8 cellular contexts compared by ENCODE assay signal in the genomic region with DNA sequence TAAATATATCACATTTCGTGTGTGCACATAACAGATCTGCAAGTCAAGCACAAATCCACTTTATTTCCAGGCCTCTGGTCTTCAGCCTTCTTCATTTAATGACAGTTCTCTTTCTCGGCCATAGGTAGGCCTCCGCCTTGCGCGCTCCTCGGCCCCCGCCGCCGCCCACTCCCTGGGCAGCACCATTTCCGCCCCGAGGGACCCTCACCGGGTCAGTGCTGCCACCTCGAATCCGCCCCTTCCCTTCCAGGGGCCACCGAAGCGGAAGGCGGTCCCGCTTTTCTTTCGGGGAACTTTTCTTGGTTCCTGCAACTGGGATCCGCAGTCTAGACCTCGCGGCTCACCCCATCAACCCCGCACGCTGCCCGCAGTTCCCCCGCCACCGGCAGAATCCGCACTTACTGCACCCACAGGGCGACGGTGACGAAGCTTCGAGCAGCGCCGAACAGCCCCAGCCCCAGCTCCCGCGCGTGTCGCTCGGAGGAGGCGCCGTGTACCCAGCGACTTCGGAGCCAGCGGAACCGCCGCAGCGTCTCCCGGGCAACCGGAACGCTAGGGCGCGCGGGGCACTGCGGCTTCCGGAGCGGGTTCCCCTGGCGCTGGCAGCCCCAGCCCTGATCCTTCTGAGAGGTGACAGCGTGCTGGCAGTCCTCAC. TPM values are rescaled to one million over a fixed set of nuclear protein-coding genes. Genes with fewer than 3 reads are reported as not detected.
DNase-seq lines count a peak whose midpoint lies in the region; ATAC-seq and TF ChIP-seq lines count a peak whose summit lies in the region.

Gene CDKL4 (minus strand): TSS at position 502 of the 655 bp plus-strand sequence.

- no peak within 1 kb of the TSS for H3K27ac ChIP-seq in IMR-90 (ENCODE audit: insufficient read depth, low read length)
- no peak within 1 kb of the TSS for H3K27ac ChIP-seq in prostate gland

- H3K27me3 ChIP-seq in IMR-90 (ENCODE audit: control insufficient read depth, insufficient read depth, low read length) (no peaks in the 10 kb centered on the region), prostate gland (replicated peaks; ENCODE audit: insufficient read depth) (no peaks in the 10 kb centered on the region)

- WGBS in IMR-90 (ENCODE audit: extremely low coverage in 2 of 2, insufficient read length in 1 of 2), 2 experiments, result 76% methylated on average over 22 of the region's 58 CpGs; no CpG with 5 or more reads in 1 of the 2 experiments
- 80% methylated on average over 40 of the region's 58 CpGs for WGBS in prostate gland

- ATAC-seq in IMR-90 (ENCODE audit: low read depth) (peak; percentile 50), GM19463 (IDR thresholded peaks at IDR 0.05; ENCODE audit: unreplicated experiment) (no peak)

- TF ChIP-seq RAD21 in IMR-90 (IDR thresholded peaks at IDR 0.05; ENCODE audit: low read length), result no peak

- dilution Hi-C loops in IMR-90 (cut with HindIII; ENCODE audit: low sequenced_read_pairs, unreplicated experiment), result no loop called here

- BruUV-seq in IMR-90 (replicated peaks; lab: Mats Ljungman, UMichigan), result no TSS peak

- peaks cover 0 to 1% (median 1%) of the 10 kb centered on the region in 3 donors for H3K36me3 Mint-ChIP-seq in immature natural killer cell

- H3K79me1 ChIP-seq in IMR-90 (ENCODE audit: low read depth in 1 of 2, low read length in 2 of 2), result no peaks in the 10 kb centered on the region

- H2AFZ ChIP-seq in IMR-90 (replicated peaks; ENCODE audit: low read length, poor library complexity), result peak within 1 kb of the TSS; percentile 34

- H4K91ac ChIP-seq in IMR-90 (ENCODE audit: insufficient read depth, low read depth, low read length), result no peak within 1 kb of the TSS

- H3K18ac ChIP-seq in IMR-90 (ENCODE audit: low read depth, low read length), result no peak within 1 kb of the TSS

- DNase-seq in AG20443 (ENCODE audit: low spot score), result peak; percentile 75
- DNase-seq in IMR-90, result no peak
- peak; percentile 34 for DNase-seq in activated naive CD4-positive, alpha-beta T cell treated with anti-CD3 and anti-CD28 coated beads, Interleukin-2, amount 50 U/mL, for 16 hours
- peak; percentile 12 to 51 (median 15) for DNase-seq in immature natural killer cell
- DNase-seq in NOMO-1 (lab: John Stamatoyannopoulos, UW; ENCODE audit: unreplicated experiment in 2 of 2), result no peak
- no peak for DNase-seq in prostate gland (ENCODE audit: low spot score)
- DNase-seq in KG1 (lab: John Stamatoyannopoulos, UW), result no peak

- H3K4me1 Mint-ChIP-seq in immature natural killer cell, result peaks cover 12% of the 10 kb centered on the region in 2 donors

- in situ Hi-C loops in IMR-90 (cut with MboI; ENCODE audit: low sequenced_read_pairs), result no loop called here

- H3K9me3 ChIP-seq in IMR-90 (ENCODE audit: control insufficient read depth, insufficient read depth, low read length) (no peaks in the 10 kb centered on the region), prostate gland (no peaks in the 10 kb centered on the region)

- intact Hi-C loops in IMR-90 (cut with micrococcal nuclease), result no loop called here
- intact Hi-C loops in prostate gland (cut with DNase I), result no loop called here

- no peak within 1 kb of the TSS for H2BK120ac ChIP-seq in IMR-90 (ENCODE audit: low read depth, low read length)

- peaks cover 2% of the 10 kb centered on the region for H3K36me3 ChIP-seq in IMR-90 (ENCODE audit: control insufficient read depth, insufficient read depth, low read length)
- no peaks in the 10 kb centered on the region for H3K36me3 ChIP-seq in prostate gland

- no peak within 1 kb of the TSS for H2AK5ac ChIP-seq in IMR-90 (ENCODE audit: low read depth, low read length)

- H3K4me1 ChIP-seq in IMR-90 (ENCODE audit: control insufficient read depth, insufficient read depth, low read length) (no peaks in the 10 kb centered on the region), prostate gland (replicated peaks) (no peaks in the 10 kb centered on the region)

- H3K27me3 Mint-ChIP-seq in immature natural killer cell (ENCODE audit: low read depth in 3 of 3), result peaks cover 2 to 7% (median 3%) of the 10 kb centered on the region in 3 donors

- POLR2A ChIA-PET in IMR-90 (lab: Charles Lee; ENCODE audit: unreplicated experiment), result interaction anchor here (0.6 kb wide), 1 partner anchor 113 kb away, joined by 3 read pairs; no protein-coding TSS in a partner anchor

- no peak within 1 kb of the TSS for H3K56ac ChIP-seq in IMR-90 (ENCODE audit: extremely low read depth, insufficient read depth, low read length)

- CTCF ChIA-PET in IMR-90 (lab: Yijun Ruan, JAX), result no interaction called here

- no peak within 1 kb of the TSS for H2AK9ac ChIP-seq in IMR-90 (replicated peaks; ENCODE audit: low read depth, low read length, poor library complexity)

- no peak within 1 kb of the TSS for H2BK15ac ChIP-seq in IMR-90 (ENCODE audit: low read depth, low read length)

- H3K4me3 ChIP-seq in IMR-90 (ENCODE audit: insufficient read depth, low read depth, low read length) (peak within 1 kb of the TSS; percentile 7; the same call in 1 of the 2 replicates), prostate gland (peak within 1 kb of the TSS in 1 of 2 donors; percentile 23)

- no peak within 1 kb of the TSS for H4K5ac ChIP-seq in IMR-90 (ENCODE audit: low read depth, low read length)

- no peak within 1 kb of the TSS for H4K8ac ChIP-seq in IMR-90 (ENCODE audit: low read depth in 2 of 2, low read length in 2 of 2)

- peak within 1 kb of the TSS; percentile 78 to 96 (median 92) for H3K4me3 Mint-ChIP-seq in immature natural killer cell

- no peak within 1 kb of the TSS for H3K23ac ChIP-seq in IMR-90 (ENCODE audit: low read depth, low read length)

- no peaks in the 10 kb centered on the region for H3K9me3 Mint-ChIP-seq in immature natural killer cell

- H2BK5ac ChIP-seq in IMR-90 (ENCODE audit: low read depth, low read length, poor library complexity, severe bottlenecking), result no peak within 1 kb of the TSS

- TF ChIP-seq CTCF in IMR-90 (conservative IDR thresholded peaks at IDR 0.05; ENCODE audit: low read depth, low read length), result no peak
- TF ChIP-seq CTCF in prostate gland (IDR thresholded peaks at IDR 0.05), result no peak

- no peaks in the 10 kb centered on the region for H3K9me1 ChIP-seq in IMR-90 (ENCODE audit: insufficient read depth, low read length)

- no peak within 1 kb of the TSS; the same call in 1 of the 2 replicates for H3K4me2 ChIP-seq in IMR-90 (ENCODE audit: low read depth, low read length)

- H2BK20ac ChIP-seq in IMR-90 (ENCODE audit: low read depth, low read length), result no peak within 1 kb of the TSS

- H3K9ac ChIP-seq in IMR-90 (ENCODE audit: low read depth, low read length), result no peak within 1 kb of the TSS

- no peaks in the 10 kb centered on the region for H4K20me1 ChIP-seq in IMR-90 (ENCODE audit: insufficient read depth, low read length)

- TF ChIP-seq POLR2A in IMR-90 (IDR thresholded peaks at IDR 0.05; ENCODE audit: low read depth, low read length) (no peak), prostate gland (IDR thresholded peaks at IDR 0.05) (no peak)

- no peak within 1 kb of the TSS for H3K4ac ChIP-seq in IMR-90 (ENCODE audit: low read depth, low read length)

- H3K14ac ChIP-seq in IMR-90 (replicated peaks; ENCODE audit: low read depth, low read length), result no peak within 1 kb of the TSS

- peak within 1 kb of the TSS; percentile 24 to 89 (median 67) for H3K27ac Mint-ChIP-seq in immature natural killer cell

TF ChIP-seq in IMR-90, 13 proteins besides CTCF, POLR2A, EP300 and RAD21:
- TF ChIP-seq SMC3 (IDR thresholded peaks at IDR 0.05; ENCODE audit: low read depth, low read length) (no peak), RFX5 (IDR thresholded peaks at IDR 0.05; ENCODE audit: low read depth, low read length) (no peak), BHLHE40 (IDR thresholded peaks at IDR 0.05; ENCODE audit: low read depth, low read length) (no peak), FOS (IDR thresholded peaks at IDR 0.05; ENCODE audit: low read depth, low read length) (no peak), MXI1 (IDR thresholded peaks at IDR 0.05; ENCODE audit: borderline replicate concordance, low read depth, low read length) (no peak), MAFK (IDR thresholded peaks at IDR 0.05; ENCODE audit: low read depth, low read length) (no peak), CEBPB (IDR thresholded peaks at IDR 0.05; ENCODE audit: low read depth, low read length) (no peak), RCOR1 (IDR thresholded peaks at IDR 0.05; ENCODE audit: insufficient replicate concordance, low read length) (no peak), ELK1 (IDR thresholded peaks at IDR 0.05; ENCODE audit: borderline replicate concordance, low read depth, low read length) (no peak), CHD1 (IDR thresholded peaks at IDR 0.05; ENCODE audit: low read depth, low read length) (no peak), NFE2L2 (IDR thresholded peaks at IDR 0.05; ENCODE audit: low read depth, low read length) (no peak), MAZ (IDR thresholded peaks at IDR 0.05; ENCODE audit: borderline replicate concordance, low read depth, low read length) (no peak)
- TF ChIP-seq, protein P1, sequence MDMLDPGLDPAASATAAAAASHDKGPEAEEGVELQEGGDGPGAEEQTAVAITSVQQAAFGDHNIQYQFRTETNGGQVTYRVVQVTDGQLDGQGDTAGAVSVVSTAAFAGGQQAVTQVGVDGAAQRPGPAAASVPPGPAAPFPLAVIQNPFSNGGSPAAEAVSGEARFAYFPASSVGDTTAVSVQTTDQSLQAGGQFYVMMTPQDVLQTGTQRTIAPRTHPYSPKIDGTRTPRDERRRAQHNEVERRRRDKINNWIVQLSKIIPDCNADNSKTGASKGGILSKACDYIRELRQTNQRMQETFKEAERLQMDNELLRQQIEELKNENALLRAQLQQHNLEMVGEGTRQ (IDR thresholded peaks at IDR 0.05; ENCODE audit: low read depth, low read length), result no peak
TF ChIP-seq in IMR-90: peak in this region for 0.

RNA-seq across cellular contexts. Expression of gene CDKL4, which starts in this region (rescaled TPM):
- total RNA-seq in IMR-90 (2012; rRNA removed) (0.28 TPM in 1 of 2 replicates, not detected in the other), prostate gland (not detected)
- polyA plus RNA-seq in IMR-90 (2012; rRNA removed) (not detected in 2 replicates), immature natural killer cell (not detected)
- not detected in 2 replicates for polyA plus RNA-seq in IMR-90 (2012; cell fraction: cytosol; rRNA removed)
- 0.26 TPM in 1 of 2 replicates, not detected in the other for polyA plus RNA-seq in IMR-90 (2012; cell fraction: nucleus; rRNA removed; ENCODE audit: low replicate concordance)

Comparison
In these comparisons a context has a peak if more than half of its experiments do, and no peak if none do; other contexts are left out.
1. Peak in ATAC-seq and H3K4me3 ChIP-seq in IMR-90; RNA of the gene not detected or under 1 TPM.
2. Peak in DNase-seq in immature natural killer cell; RNA of the gene not detected or under 1 TPM.
3. DNase-seq: peak in AG20443 (single experiment) and activated naive CD4-positive, alpha-beta T cell treated with anti-CD3 and anti-CD28 coated beads, Interleukin-2, amount 50 U/mL, for 16 hours (single experiment); none in IMR-90 (single experiment), NOMO-1 (0 of 2), prostate gland (single experiment) and KG1 (single experiment).